17 cellular contexts compared by ENCODE assay signal in genomic region chr6:67629268-67629667, GRCh38.
DNase-seq lines count a peak whose midpoint lies in the region; ATAC-seq and TF ChIP-seq lines count a peak whose summit lies in the region.
"Had no signal": no experiment of that assay in that cellular context is flagged by ENCODE, and none has a peak within 500 bp of the region (broad histone marks: within the 10 kb centered on the region; RNA-seq: fewer than 3 reads in every experiment).

No MANE protein-coding gene starts in this region.

- no peak overlapping the region for H2AFZ ChIP-seq in mammary epithelial cell (ENCODE audit: low read depth, low read length)

- no peaks in the 10 kb centered on the region for H3K9me3 Mint-ChIP-seq in MCF 10A (ENCODE audit: unreplicated experiment)
- peaks cover 11% of the 10 kb centered on the region for H3K9me3 Mint-ChIP-seq in activated CD4-positive, alpha-beta T cell treated with anti-CD3 and anti-CD28 coated beads, Interleukin-2, amount 10 ng/mL, durations not matched to agents 7 days and 5 days

- H3K9me3 ChIP-seq in mammary epithelial cell (replicated peaks; ENCODE audit: insufficient read depth, low read length) = peaks cover 6% of the 10 kb centered on the region
- no peaks in the 10 kb centered on the region for H3K9me3 ChIP-seq in effector memory CD4-positive, alpha-beta T cell (ENCODE audit: control insufficient read depth, low read length)

- TF ChIP-seq CTCF in MCF 10A (IDR thresholded peaks at IDR 0.05; ENCODE audit: unreplicated experiment) (no peak), mammary epithelial cell (conservative IDR thresholded peaks at IDR 0.05 in 1 of 2, IDR thresholded peaks at IDR 0.05 in 1 of 2; ENCODE audit: extremely low read depth in 1 of 2, insufficient read depth in 1 of 2, low read depth in 1 of 2, low read length in 2 of 2) (no peak), fibroblast of the aortic adventitia (IDR thresholded peaks at IDR 0.05; ENCODE audit: insufficient read depth, low read length) (no peak)

- H3K79me2 ChIP-seq in mammary epithelial cell (ENCODE audit: insufficient read depth, low read length) = no peaks in the 10 kb centered on the region

- H3K27ac Mint-ChIP-seq in MCF 10A (ENCODE audit: low read depth, unreplicated experiment) = peak overlapping the region; percentile 87
- H3K27ac Mint-ChIP-seq in activated CD4-positive, alpha-beta T cell treated with anti-CD3 and anti-CD28 coated beads, Interleukin-2, amount 10 ng/mL, durations not matched to agents 7 days and 5 days = no peak overlapping the region
- H3K27ac Mint-ChIP-seq: activated CD4-positive, alpha-beta memory T cell treated with anti-CD3 and anti-CD28 coated beads, Interleukin-2, amount 10 ng/mL, durations not matched to agents 7 days and 5 days; activated naive CD8-positive, alpha-beta T cell had no signal

- POLR2A ChIA-PET in MCF 10A (lab: Yijun Ruan, JAX) = interaction anchor here (0.6 to 0.7 kb wide), 2 partner anchors 86 to 93 kb away, joined by 3 to 4 read pairs; no protein-coding TSS in a partner anchor
- POLR2A ChIA-PET in activated CD4-positive, alpha-beta T cell treated with anti-CD3 and anti-CD28 coated beads, Interleukin-2, amount 10 ng/mL, durations not matched to agents 7 days and 5 days (lab: Charles Lee) = no interaction called here

- BruUV-seq in MCF 10A (replicated peaks; lab: Mats Ljungman, UMichigan) (no TSS peak), mammary epithelial cell (replicated peaks; lab: Mats Ljungman, UMichigan) (no TSS peak)

- intact Hi-C loops in MCF 10A (cut with micrococcal nuclease) (no loop called here), mammary epithelial cell (cut with micrococcal nuclease) (no loop called here)

- no peak overlapping the region for H3K27ac ChIP-seq in mammary epithelial cell (ENCODE audit: insufficient read depth, low read depth, low read length)
- H3K27ac ChIP-seq in effector memory CD4-positive, alpha-beta T cell (ENCODE audit: insufficient read depth, low read length, poor library complexity, severe bottlenecking) = no peak overlapping the region
- H3K27ac ChIP-seq: foreskin keratinocyte, VCaP had no signal

- H4K20me1 ChIP-seq in mammary epithelial cell (ENCODE audit: insufficient read depth, low read length) = no peaks in the 10 kb centered on the region

- H3K36me3 ChIP-seq in mammary epithelial cell (ENCODE audit: insufficient read depth, low read length) = no peaks in the 10 kb centered on the region
- H3K36me3 ChIP-seq in effector memory CD4-positive, alpha-beta T cell (ENCODE audit: control insufficient read depth, insufficient read depth, low read length) = no peaks in the 10 kb centered on the region

- no peak for ATAC-seq in GM19023 (IDR thresholded peaks at IDR 0.05; ENCODE audit: unreplicated experiment)
- ATAC-seq: foreskin keratinocyte had no signal

- no peak overlapping the region for H3K4me2 ChIP-seq in mammary epithelial cell (ENCODE audit: insufficient read depth, low read depth, low read length)

- no peak overlapping the region for H3K9ac ChIP-seq in mammary epithelial cell (ENCODE audit: insufficient read depth, low read length)

- in situ Hi-C loops in mammary epithelial cell (cut with MboI; ENCODE audit: low sequenced_read_pairs in 2 of 2) = no loop called here

- H3K36me3 Mint-ChIP-seq in MCF 10A (ENCODE audit: insufficient read depth, unreplicated experiment) = peaks cover 6% of the 10 kb centered on the region
- no peaks in the 10 kb centered on the region for H3K36me3 Mint-ChIP-seq in activated CD4-positive, alpha-beta T cell treated with anti-CD3 and anti-CD28 coated beads, Interleukin-2, amount 10 ng/mL, durations not matched to agents 7 days and 5 days (ENCODE audit: low read depth)
- H3K36me3 Mint-ChIP-seq: activated naive CD8-positive, alpha-beta T cell had no signal

- peak overlapping the region; percentile 63 for H3K4me3 Mint-ChIP-seq in MCF 10A (ENCODE audit: unreplicated experiment)
- H3K4me3 Mint-ChIP-seq in activated CD4-positive, alpha-beta T cell treated with anti-CD3 and anti-CD28 coated beads, Interleukin-2, amount 10 ng/mL, durations not matched to agents 7 days and 5 days = no peak overlapping the region
- H3K4me3 Mint-ChIP-seq: activated CD4-positive, alpha-beta memory T cell treated with anti-CD3 and anti-CD28 coated beads, Interleukin-2, amount 10 ng/mL, durations not matched to agents 7 days and 5 days; activated naive CD8-positive, alpha-beta T cell had no signal

- dilution Hi-C loops in mammary epithelial cell (cut with HindIII; ENCODE audit: low sequenced_read_pairs) = no loop called here

- no peaks in the 10 kb centered on the region for H3K27me3 ChIP-seq in mammary epithelial cell (ENCODE audit: insufficient read depth, low read length)
- H3K27me3 ChIP-seq in effector memory CD4-positive, alpha-beta T cell (replicated peaks; ENCODE audit: control insufficient read depth, insufficient read depth, low read length, poor library complexity, severe bottlenecking) = no peaks in the 10 kb centered on the region
- H3K27me3 ChIP-seq: foreskin keratinocyte had no signal

- no peak overlapping the region for H3K4me3 ChIP-seq in mammary epithelial cell (replicated peaks in 1 of 3; ENCODE audit: insufficient read depth in 1 of 3, low read depth in 2 of 3, low read length in 3 of 3)
- H3K4me3 ChIP-seq in fibroblast of the aortic adventitia (ENCODE audit: low read depth, low read length) = no peak overlapping the region
- no peak overlapping the region for H3K4me3 ChIP-seq in effector memory CD4-positive, alpha-beta T cell (ENCODE audit: insufficient read depth, low read depth, low read length, poor library complexity, severe bottlenecking)

- peaks cover 20% of the 10 kb centered on the region for H3K4me1 Mint-ChIP-seq in MCF 10A (ENCODE audit: insufficient read depth, unreplicated experiment)
- H3K4me1 Mint-ChIP-seq in activated CD4-positive, alpha-beta T cell treated with anti-CD3 and anti-CD28 coated beads, Interleukin-2, amount 10 ng/mL, durations not matched to agents 7 days and 5 days = no peaks in the 10 kb centered on the region
- H3K4me1 Mint-ChIP-seq: activated CD4-positive, alpha-beta memory T cell treated with anti-CD3 and anti-CD28 coated beads, Interleukin-2, amount 10 ng/mL, durations not matched to agents 7 days and 5 days had no signal

- CTCF ChIA-PET in MCF 10A (lab: Yijun Ruan, JAX) = no interaction called here
- CTCF ChIA-PET in mammary epithelial cell (lab: Charles Lee; ENCODE audit: low non-redundant PET) = no interaction called here
- CTCF ChIA-PET in activated CD4-positive, alpha-beta T cell treated with anti-CD3 and anti-CD28 coated beads, Interleukin-2, amount 10 ng/mL, durations not matched to agents 7 days and 5 days (lab: Charles Lee) = interaction anchor here (0.9 kb wide), 1 partner anchor 12 kb away, joined by 4 read pairs; no protein-coding TSS in a partner anchor

- no peaks in the 10 kb centered on the region for H3K27me3 Mint-ChIP-seq in MCF 10A (ENCODE audit: insufficient read depth, unreplicated experiment)
- H3K27me3 Mint-ChIP-seq in activated CD4-positive, alpha-beta T cell treated with anti-CD3 and anti-CD28 coated beads, Interleukin-2, amount 10 ng/mL, durations not matched to agents 7 days and 5 days = no peaks in the 10 kb centered on the region
- H3K27me3 Mint-ChIP-seq: activated CD4-positive, alpha-beta memory T cell treated with anti-CD3 and anti-CD28 coated beads, Interleukin-2, amount 10 ng/mL, durations not matched to agents 7 days and 5 days; activated naive CD8-positive, alpha-beta T cell had no signal

- H3K4me1 ChIP-seq in mammary epithelial cell (ENCODE audit: insufficient read depth, low read length) = no peaks in the 10 kb centered on the region
- H3K4me1 ChIP-seq in effector memory CD4-positive, alpha-beta T cell (ENCODE audit: control insufficient read depth, insufficient read depth, low read length, poor library complexity, severe bottlenecking) = no peaks in the 10 kb centered on the region
- H3K4me1 ChIP-seq: foreskin keratinocyte had no signal

- DNase-seq in MCF 10A (ENCODE audit: unreplicated experiment) (peak; percentile 26), mammary epithelial cell (no peak), amniotic epithelial cell (ENCODE audit: low read depth) (peak; percentile 95), fibroblast of the aortic adventitia (ENCODE audit: low read depth) (peak; percentile 85)
- no peak for DNase-seq in activated CD4-positive, alpha-beta T cell treated with anti-CD3 and anti-CD28 coated beads, Interleukin-2, amount 50 U/mL, for 48 hours
- DNase-seq in effector memory CD4-positive, alpha-beta T cell = no peak
- DNase-seq in activated CD4-positive, alpha-beta T cell treated with anti-CD3 and anti-CD28 coated beads, Interleukin-2, amount 10 ng/mL, durations not matched to agents 7 days and 5 days = no peak
- DNase-seq: activated CD4-positive, alpha-beta memory T cell treated with anti-CD3 and anti-CD28 coated beads, Interleukin-2, amount 10 ng/mL, durations not matched to agents 7 days and 5 days; activated T-cell treated with anti-CD3 and anti-CD28 coated beads, Interleukin-2, amount 50 U/mL, for 48 hours; foreskin keratinocyte; kidney glomerular epithelial cell; NCI-H187 treated with DMSO at 0.1 percent for 48 hours; NCI-H446; stimulated activated CD4-positive, alpha-beta T cell treated with anti-CD3 and anti-CD28 coated beads, Interleukin-12 subunit alpha, Interleukin-12 subunit beta, amount 100 ng/mL, for 4 hours had no signal

Comparison
In these comparisons a context has a peak if more than half of its experiments do, and no peak if none do; other contexts are left out.
1. DNase-seq: peak in MCF 10A (single experiment), amniotic epithelial cell (single experiment) and fibroblast of the aortic adventitia (single experiment); none in mammary epithelial cell (single experiment), activated CD4-positive, alpha-beta T cell treated with anti-CD3 and anti-CD28 coated beads, Interleukin-2, amount 50 U/mL, for 48 hours (0 of 2), effector memory CD4-positive, alpha-beta T cell (0 of 3) and activated CD4-positive, alpha-beta T cell treated with anti-CD3 and anti-CD28 coated beads, Interleukin-2, amount 10 ng/mL, durations not matched to agents 7 days and 5 days (single experiment).